Comparison of ENCODE assay signal across 8 cellular contexts in genomic region chr19:43519436-43520088, GRCh38. TPM values are rescaled to one million over a fixed set of nuclear protein-coding genes. Genes with fewer than 3 reads are reported as not detected.
DNase-seq lines count a peak whose midpoint lies in the region; ATAC-seq and FAIRE-seq lines count a peak whose summit lies in the region.

No MANE protein-coding gene starts in this region.

- H2BK5ac ChIP-seq in neuronal stem cell (ENCODE audit: low read length) = no peak overlapping the region

- H2BK120ac ChIP-seq in neuronal stem cell (ENCODE audit: low read depth, low read length) = no peak overlapping the region

- H3K4me2 ChIP-seq in neuronal stem cell (ENCODE audit: insufficient read depth, low read length, poor library complexity, severe bottlenecking) = no peak overlapping the region

- H3K79me1 ChIP-seq in neuronal stem cell (ENCODE audit: low read depth, low read length) = no peaks in the 10 kb centered on the region

- DNase-seq in DMS153 treated with DMSO at 0.1 percent for 48 hours (lab: John Stamatoyannopoulos, UW; ENCODE audit: unreplicated experiment) (peak; percentile 69), LoVo (ENCODE audit: low spot score) (peak; percentile 75), RCC 7860 (ENCODE audit: low spot score) (peak; percentile 58), activated T-helper 1 cell treated with Interleukin-2 at 50 U/mL for 16 hours (ENCODE audit: low read depth) (peak; percentile 67), fibroblast of peridontal ligament (ENCODE audit: extremely low read depth) (peak; percentile 94), neuronal stem cell (ENCODE audit: low spot score) (peak; percentile 84), superior temporal gyrus (ENCODE audit: extremely low spot score) (peak; percentile 95)

- H4K91ac ChIP-seq in neuronal stem cell (ENCODE audit: low read depth, low read length, poor library complexity) = no peak overlapping the region

- H3K36me3 ChIP-seq in neuronal stem cell (replicated peaks in 1 of 2; ENCODE audit: control insufficient read depth in 2 of 2, insufficient read depth in 2 of 2, low read length in 2 of 2) = no peaks in the 10 kb centered on the region

- H3K18ac ChIP-seq in neuronal stem cell (ENCODE audit: low read length) = no peak overlapping the region

- no peak overlapping the region for H3K14ac ChIP-seq in neuronal stem cell (ENCODE audit: low read length)

- H2AFZ ChIP-seq in neuronal stem cell (ENCODE audit: low read length) = no peak overlapping the region

- H2BK15ac ChIP-seq in neuronal stem cell (ENCODE audit: low read length) = no peak overlapping the region

- no peak overlapping the region for H3K23ac ChIP-seq in neuronal stem cell (ENCODE audit: low read depth, low read length, poor library complexity)

- no peaks in the 10 kb centered on the region for H3K4me1 ChIP-seq in neuronal stem cell (ENCODE audit: control insufficient read depth in 2 of 2, insufficient read depth in 1 of 2, low read depth in 1 of 2, low read length in 2 of 2)

- no CpG with 5 or more reads among the region's 10 CpGs for WGBS in neuronal stem cell (ENCODE audit: extremely low coverage in 2 of 2, insufficient read length in 2 of 2, insufficient replicate concordance in 1 of 2), 2 donors

- no peak overlapping the region for H3K9ac ChIP-seq in neuronal stem cell (ENCODE audit: low read depth, low read length, poor library complexity)

- no peak overlapping the region for H2AK5ac ChIP-seq in neuronal stem cell (ENCODE audit: low read depth, low read length)

- H3K9me3 ChIP-seq in neuronal stem cell (replicated peaks in 1 of 2; ENCODE audit: control insufficient read depth in 2 of 2, insufficient read depth in 1 of 2, low read depth in 1 of 2, low read length in 2 of 2) = no peaks in the 10 kb centered on the region

- no peak overlapping the region for H2BK12ac ChIP-seq in neuronal stem cell (ENCODE audit: low read length)

- FAIRE-seq in RCC 7860 (lab: Jason Lieb, UNC) = peak; percentile 24

- no peak overlapping the region for H4K8ac ChIP-seq in neuronal stem cell (ENCODE audit: low read depth, low read length)

- ATAC-seq in HG03045 (IDR thresholded peaks at IDR 0.05; ENCODE audit: unreplicated experiment) = no peak

- no peak overlapping the region for H3K4ac ChIP-seq in neuronal stem cell (ENCODE audit: low read length)

- H3K27ac ChIP-seq in neuronal stem cell (replicated peaks; ENCODE audit: low read length) = no peak overlapping the region

- no peak overlapping the region for H3K4me3 ChIP-seq in neuronal stem cell (ENCODE audit: low read length in 2 of 2)

- H3K27me3 ChIP-seq in neuronal stem cell (ENCODE audit: control insufficient read depth in 3 of 3, insufficient read depth in 3 of 3, low read depth in 1 of 3, low read length in 3 of 3) = no peaks in the 10 kb centered on the region

RNA-seq across cellular contexts. Expression of gene ETHE1, which starts 7.4 kb away (rescaled TPM):
- 14.2 TPM for polyA plus RNA-seq in neuronal stem cell (2013, experiment 1 of 2)
- 13.9 TPM for polyA plus RNA-seq in neuronal stem cell (2013, experiment 2 of 2)

RNA-seq across cellular contexts. Expression of gene ZNF575, which starts 13.4 kb away (rescaled TPM):
- polyA plus RNA-seq in neuronal stem cell (2013, experiment 1 of 2) = 0.29 TPM
- 0.21 TPM for polyA plus RNA-seq in neuronal stem cell (2013, experiment 2 of 2)

RNA-seq across cellular contexts. Expression of gene PHLDB3, which starts 15.0 kb away (rescaled TPM):
- 8.0 TPM for polyA plus RNA-seq in neuronal stem cell (2013, experiment 1 of 2)
- polyA plus RNA-seq in neuronal stem cell (2013, experiment 2 of 2) = 7.9 TPM

RNA-seq across cellular contexts. Expression of gene LYPD3, which starts 54.2 kb away (rescaled TPM):
- polyA plus RNA-seq in neuronal stem cell (2013, experiment 1 of 2) = 0.59 TPM
- polyA plus RNA-seq in neuronal stem cell (2013, experiment 2 of 2) = 0.68 TPM

RNA-seq across cellular contexts. Expression of gene XRCC1, which starts 55.8 kb away (rescaled TPM):
- 45.5 TPM for polyA plus RNA-seq in neuronal stem cell (2013, experiment 1 of 2)
- 44.7 TPM for polyA plus RNA-seq in neuronal stem cell (2013, experiment 2 of 2)
